In the genomic region with DNA sequence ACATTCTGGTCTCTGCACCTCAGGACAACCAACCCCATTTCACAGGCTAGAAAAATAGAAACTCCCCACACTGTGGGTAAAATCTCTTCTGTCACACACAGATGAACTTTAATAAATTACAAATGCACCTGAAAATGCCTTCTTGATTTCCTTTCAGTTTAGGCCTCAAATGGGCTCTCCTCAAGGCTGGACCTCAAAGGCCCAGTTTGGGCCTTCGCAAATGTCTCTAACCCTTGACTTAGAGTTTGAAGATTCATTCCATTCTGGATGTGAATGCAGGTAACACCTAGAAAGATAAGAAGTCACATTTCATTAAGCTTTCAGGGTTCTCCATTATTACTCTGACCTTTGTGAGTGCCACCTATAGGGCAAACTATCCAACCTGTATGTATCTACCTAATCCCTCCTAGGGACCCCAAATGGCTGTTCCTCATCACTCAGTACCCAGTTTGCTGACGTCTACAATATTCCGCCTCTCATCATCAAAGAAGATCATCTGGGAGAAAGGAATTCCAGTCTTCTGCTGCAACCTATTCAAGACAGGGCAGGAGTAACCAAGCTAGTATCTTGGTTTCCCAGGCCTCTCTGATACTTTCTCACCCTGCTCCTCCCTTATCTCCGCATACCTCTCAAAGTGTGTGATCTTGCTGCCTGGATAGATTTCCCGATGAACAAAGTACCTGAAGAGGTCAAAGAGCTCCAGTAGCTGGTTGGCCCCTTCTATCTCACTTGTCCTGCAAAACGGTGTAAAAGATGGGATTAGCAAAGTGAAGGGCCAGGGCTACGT, we compare ENCODE assay signal across 9 cellular contexts. TPM values are rescaled to one million over a fixed set of nuclear protein-coding genes. Genes with fewer than 3 reads are reported as not detected.
A peak's percentile ranks its signal among the peaks of the same experiment; 100 is the strongest.
DNase-seq lines count a peak whose midpoint lies in the region; ATAC-seq and TF ChIP-seq lines count a peak whose summit lies in the region.
"Had no signal": no experiment of that assay in that cellular context is flagged by ENCODE, and none has a peak within 500 bp of the region (broad histone marks: within the 10 kb centered on the region; RNA-seq: fewer than 3 reads in every experiment).

No MANE protein-coding gene starts in this region.

- no peak for ATAC-seq in HCT116
- ATAC-seq in HG03460 (IDR thresholded peaks at IDR 0.05; ENCODE audit: unreplicated experiment), result no peak

- H3K4me3 ChIP-seq in HCT116 (replicated peaks in 1 of 2; ENCODE audit: low read depth in 1 of 2, low read length in 2 of 2), result peak overlapping the region; percentile 51 to 89
- peak overlapping the region; percentile 75 to 87 (median 87) for H3K4me3 ChIP-seq in skeletal muscle tissue (ENCODE audit: low read length in 3 of 3)

- H3K27ac ChIP-seq in HCT116 (ENCODE audit: low read depth, low read length) (peak overlapping the region; percentile 96), skeletal muscle tissue (ENCODE audit: low read depth, low read length) (peak overlapping the region; percentile 90)

- no peaks in the 10 kb centered on the region for H4K20me1 ChIP-seq in HCT116 (ENCODE audit: insufficient read depth)

- H3K79me2 ChIP-seq in HCT116 (ENCODE audit: insufficient read depth, low read length), result peaks cover 14% of the 10 kb centered on the region; the same call in 1 of the 2 replicates

- H3K4me3 Mint-ChIP-seq in activated CD4-positive, alpha-beta memory T cell treated with anti-CD3 and anti-CD28 coated beads for 36 hours, result peak overlapping the region; percentile 84

- H3K9me3 ChIP-seq in HCT116 (ENCODE audit: control insufficient read depth in 1 of 2, insufficient read depth in 1 of 2, low read depth in 1 of 2, low read length in 2 of 2), result no peaks in the 10 kb centered on the region
- no peaks in the 10 kb centered on the region for H3K9me3 ChIP-seq in skeletal muscle tissue (ENCODE audit: control insufficient read depth in 3 of 3, low read length in 3 of 3)

- peak overlapping the region; percentile 87 for H3K4me2 ChIP-seq in HCT116 (ENCODE audit: low read length)

- RAD21 ChIA-PET in HCT116 (lab: Charles Lee; ENCODE audit: low non-redundant PET in 1 of 2, low total read pairs in 2 of 2, uncharacterized antibody in 2 of 2, unreplicated experiment in 2 of 2), result no interaction called here

- no peaks in the 10 kb centered on the region for H3K9me2 ChIP-seq in HCT116 (ENCODE audit: insufficient read depth)

- H3K36me3 ChIP-seq in HCT116 (ENCODE audit: control insufficient read depth in 1 of 2, insufficient read depth in 2 of 2, low read length in 2 of 2), result peaks cover 9 to 15% of the 10 kb centered on the region in 2 experiments; a peak in 2 of 4 replicates
- H3K36me3 ChIP-seq in skeletal muscle tissue (ENCODE audit: control insufficient read depth in 3 of 3, insufficient read depth in 3 of 3, low read length in 3 of 3), result peaks cover 21 to 33% (median 29%) of the 10 kb centered on the region in 3 donors

- peaks cover 22 to 29% of the 10 kb centered on the region in 2 experiments for H3K4me1 ChIP-seq in HCT116 (ENCODE audit: control insufficient read depth in 1 of 2, insufficient read depth in 2 of 2, low read length in 2 of 2)
- H3K4me1 ChIP-seq in skeletal muscle tissue (ENCODE audit: control insufficient read depth in 3 of 3, insufficient read depth in 3 of 3, low read length in 3 of 3), result peaks cover 14 to 31% (median 19%) of the 10 kb centered on the region in 3 donors

- no peak overlapping the region for H2AFZ ChIP-seq in HCT116 (ENCODE audit: low read depth, low read length, poor library complexity, severe bottlenecking)

- H3K9me3 Mint-ChIP-seq in activated CD4-positive, alpha-beta memory T cell treated with anti-CD3 and anti-CD28 coated beads for 36 hours, result no peaks in the 10 kb centered on the region

- peaks cover 47% of the 10 kb centered on the region for H3K4me1 Mint-ChIP-seq in activated CD4-positive, alpha-beta memory T cell treated with anti-CD3 and anti-CD28 coated beads for 36 hours (ENCODE audit: low read depth)

- H3K9ac ChIP-seq in HCT116 (ENCODE audit: low read length), result peak overlapping the region; percentile 96
- peak overlapping the region; percentile 81 to 89 (median 81) for H3K9ac ChIP-seq in skeletal muscle tissue (ENCODE audit: low read depth in 1 of 3, low read length in 3 of 3)

- H3K27me3 Mint-ChIP-seq in activated CD4-positive, alpha-beta memory T cell treated with anti-CD3 and anti-CD28 coated beads for 36 hours, result no peaks in the 10 kb centered on the region

- POLR2A ChIA-PET in HCT116 (lab: Charles Lee), result interaction anchor here (0.7 to 1.5 kb wide), 8 partner anchors 19 to 218 kb away, joined by 3 to 8 read pairs (median 4); a partner anchor contains a TSS
- POLR2A ChIA-PET in activated CD4-positive, alpha-beta memory T cell treated with anti-CD3 and anti-CD28 coated beads for 36 hours (lab: Charles Lee), result interaction anchor here (0.6 to 2.6 kb wide), 26 partner anchors 10 to 910 kb away, joined by 3 to 20 read pairs (median 4); a partner anchor contains a TSS

- H3K27me3 ChIP-seq in HCT116 (ENCODE audit: insufficient read depth, low read length) (no peaks in the 10 kb centered on the region), skeletal muscle tissue (ENCODE audit: control insufficient read depth in 3 of 3, insufficient read depth in 3 of 3, low read length in 3 of 3) (no peaks in the 10 kb centered on the region)

- TF ChIP-seq POLR2A in HCT116 (IDR thresholded peaks at IDR 0.05; ENCODE audit: borderline replicate concordance, extremely low read depth, insufficient read depth, insufficient read length), result no peak

- TF ChIP-seq CTCF in HCT116 (IDR thresholded peaks at IDR 0.05 in 2 of 3, conservative IDR thresholded peaks at IDR 0.05 in 1 of 3; ENCODE audit: borderline replicate concordance in 1 of 3, insufficient read depth in 1 of 3, low read depth in 2 of 3, low read length in 2 of 3), result peak in 1 of 3 experiments; percentile 22; a peak in 1 of 6 replicates

- DNase-seq in HCT116 (ENCODE audit: low read depth, low spot score) (no peak), germinal center (ENCODE audit: low spot score) (peak; percentile 14), NCI-H510A (lab: John Stamatoyannopoulos, UW) (no peak), HT-29 (ENCODE audit: low spot score) (no peak)
- DNase-seq in activated CD4-positive, alpha-beta memory T cell treated with anti-CD3 and anti-CD28 coated beads for 36 hours, result no peak
- DNase-seq in activated CD8-positive, alpha-beta memory T cell treated with anti-CD3 and anti-CD28 coated beads for 24 hours, result no peak

- peaks cover 36% of the 10 kb centered on the region for H3K36me3 Mint-ChIP-seq in activated CD4-positive, alpha-beta memory T cell treated with anti-CD3 and anti-CD28 coated beads for 36 hours

- intact Hi-C loops in HCT116 (cut with micrococcal nuclease), result loop anchor here (5.0 to 10.0 kb wide), 2 partner anchors 102 to 221 kb away; a partner anchor contains a TSS
- intact Hi-C loops in activated CD4-positive, alpha-beta memory T cell treated with anti-CD3 and anti-CD28 coated beads for 36 hours (cut with micrococcal nuclease), result loop anchor here (1.0 kb wide), 12 partner anchors 18 to 228 kb away; a partner anchor contains a TSS

- TF ChIP-seq RAD21 in HCT116 (IDR thresholded peaks at IDR 0.05; ENCODE audit: low read depth), result no peak

- CTCF ChIA-PET in HCT116 (lab: Charles Lee), result interaction anchor here (0.6 to 2.6 kb wide), 8 partner anchors 28 to 218 kb away, joined by 3 to 9 read pairs (median 4); a partner anchor contains a TSS
- CTCF ChIA-PET in activated CD4-positive, alpha-beta memory T cell treated with anti-CD3 and anti-CD28 coated beads for 36 hours (lab: Charles Lee), result interaction anchor here (0.6 to 4.6 kb wide), 15 partner anchors 18 to 222 kb away, joined by 3 to 39 read pairs (median 3); a partner anchor contains a TSS

- TSS peak; percentile 92 for BruUV-seq in HCT116 (replicated peaks; lab: Mats Ljungman, UMichigan)

- H3K27ac Mint-ChIP-seq in activated CD4-positive, alpha-beta memory T cell treated with anti-CD3 and anti-CD28 coated beads for 36 hours, result peak overlapping the region; percentile 95

TF ChIP-seq in HCT116, 20 proteins besides CTCF, POLR2A, EP300 and RAD21 (continues in another document):
- TF ChIP-seq CEBPB (IDR thresholded peaks at IDR 0.05; ENCODE audit: low read depth) (no peak), EGR1 (IDR thresholded peaks at IDR 0.05; ENCODE audit: low read depth) (no peak)

RNA-seq across cellular contexts. Expression of a gene that starts 0.8 kb away (rescaled TPM):
- total RNA-seq in HCT116 (2021; ENCODE audit: unreplicated experiment) (34.6 TPM), skeletal muscle tissue (29.2 TPM)
- 52.0 and 53.9 TPM in 2 replicates for polyA plus RNA-seq in HCT116 (2012)
- total RNA-seq in activated CD4-positive, alpha-beta memory T cell treated with anti-CD3 and anti-CD28 coated beads for 36 hours, result 10 to 100 TPM; 79.0 to 84.6 TPM
- total RNA-seq in HT-29 (2014; rRNA removed; shearing (Covaris generic)), result 18.8 and 26.4 TPM in 2 replicates

RNA-seq across cellular contexts. Expression of a gene that starts 1.8 kb away (rescaled TPM):
- 15.9 TPM for total RNA-seq in HCT116 (2021; ENCODE audit: unreplicated experiment)
- polyA plus RNA-seq in HCT116 (2012), result 17.0 and 20.9 TPM in 2 replicates
- total RNA-seq in activated CD4-positive, alpha-beta memory T cell treated with anti-CD3 and anti-CD28 coated beads for 36 hours, result 10 to 100 TPM; 14.2 to 15.8 TPM
- 9.9 TPM for total RNA-seq in skeletal muscle tissue
- 9.8 and 16.3 TPM in 2 replicates for total RNA-seq in HT-29 (2014; rRNA removed; shearing (Covaris generic))

RNA-seq across cellular contexts. Expression of a gene that starts 8.6 kb away (rescaled TPM):
- 0.32 TPM for total RNA-seq in HCT116 (2021; ENCODE audit: unreplicated experiment)
- 2.3 and 2.6 TPM in 2 replicates for polyA plus RNA-seq in HCT116 (2012)
- under 1 TPM in 1 of 2 experiments, not detected in 1; 0.50 TPM for total RNA-seq in activated CD4-positive, alpha-beta memory T cell treated with anti-CD3 and anti-CD28 coated beads for 36 hours
- total RNA-seq in skeletal muscle tissue, result 0.52 TPM
- total RNA-seq in HT-29 (2014; rRNA removed; shearing (Covaris generic)), result not detected in 2 replicates
- total RNA-seq: sciatic nerve had no signal

RNA-seq across cellular contexts. Expression of a gene that starts 18.1 kb away (rescaled TPM):
- 178 TPM for total RNA-seq in HCT116 (2021; ENCODE audit: unreplicated experiment)
- 240 and 279 TPM in 2 replicates for polyA plus RNA-seq in HCT116 (2012)
- total RNA-seq in activated CD4-positive, alpha-beta memory T cell treated with anti-CD3 and anti-CD28 coated beads for 36 hours, result 100 to 1,000 TPM; 202 to 213 TPM
- 81.9 TPM for total RNA-seq in skeletal muscle tissue
- 104 and 143 TPM in 2 replicates for total RNA-seq in HT-29 (2014; rRNA removed; shearing (Covaris generic))

RNA-seq across cellular contexts. Expression of a gene that starts 18.7 kb away (rescaled TPM):
- total RNA-seq in HCT116 (2021; ENCODE audit: unreplicated experiment) (66.9 TPM), skeletal muscle tissue (49.6 TPM)
- 74.2 and 77.1 TPM in 2 replicates for polyA plus RNA-seq in HCT116 (2012)
- total RNA-seq in activated CD4-positive, alpha-beta memory T cell treated with anti-CD3 and anti-CD28 coated beads for 36 hours, result 10 to 100 TPM; 56.9 to 64.6 TPM
- 37.3 and 40.6 TPM in 2 replicates for total RNA-seq in HT-29 (2014; rRNA removed; shearing (Covaris generic))
